Comparison of ENCODE assay signal across 26 cellular contexts in the genomic region with DNA sequence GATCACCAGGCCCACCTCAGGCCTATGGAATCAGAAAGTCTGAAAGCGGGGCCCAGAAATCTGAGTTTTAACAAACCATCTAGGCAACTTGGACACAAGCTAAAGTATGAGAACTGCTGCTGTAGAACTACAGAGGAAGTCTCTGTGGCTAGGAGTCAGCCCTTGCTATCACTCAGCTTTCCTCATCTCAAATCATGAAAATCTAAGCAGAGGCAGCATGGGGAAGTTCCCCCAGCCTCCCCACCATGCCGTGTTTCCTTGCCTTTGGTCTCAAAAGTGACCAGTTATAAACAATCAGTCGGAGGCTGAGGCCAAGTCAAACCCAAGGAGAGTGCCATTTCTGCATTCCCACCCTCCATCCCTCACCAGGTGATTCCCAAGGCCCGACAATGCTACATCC.
A peak's percentile ranks its signal among the peaks of the same experiment; 100 is the strongest.
DNase-seq lines count a peak whose midpoint lies in the region; ATAC-seq and TF ChIP-seq lines count a peak whose summit lies in the region.
"Had no signal": no experiment of that assay in that cellular context is flagged by ENCODE, and none has a peak within 500 bp of the region (broad histone marks: within the 10 kb centered on the region; RNA-seq: fewer than 3 reads in every experiment).

No MANE protein-coding gene starts in this region.

- H3K27ac ChIP-seq in OCI-LY7 (ENCODE audit: low read depth, low read length, poor library complexity, severe bottlenecking) (no peak overlapping the region), vagina (no peak overlapping the region)
- H3K27ac ChIP-seq: C4-2B, epithelial cell of prostate, GM23248, right atrium auricular region, uterus had no signal

- no peaks in the 10 kb centered on the region for H3K9me2 ChIP-seq in OCI-LY7 (ENCODE audit: insufficient read depth, low read length)

- no peak overlapping the region for H3K4me2 ChIP-seq in OCI-LY7 (ENCODE audit: low read length)

- no peaks in the 10 kb centered on the region for H3K9me3 Mint-ChIP-seq in activated naive CD4-positive, alpha-beta T cell treated with anti-CD3 and anti-CD28 coated beads, Interleukin-2, amount 50 U/mL, for 72 hours
- H3K9me3 Mint-ChIP-seq: activated CD4-positive, alpha-beta T cell treated with anti-CD3 and anti-CD28 coated beads, Interleukin-2, amount 10 ng/mL, durations not matched to agents 7 days and 5 days; activated naive CD4-positive, alpha-beta T cell treated with anti-CD3 and anti-CD28 coated beads, Interleukin-2, amount 10 ng/mL, durations not matched to agents 7 days and 5 days; central memory CD8-positive, alpha-beta T cell had no signal

- H3K9me3 ChIP-seq in OCI-LY7 (ENCODE audit: low read length) (peaks cover 16% of the 10 kb centered on the region), vagina (no peaks in the 10 kb centered on the region)
- H3K9me3 ChIP-seq: uterus had no signal

- H3K4me3 ChIP-seq in OCI-LY7 (ENCODE audit: low read depth, low read length, poor library complexity, severe bottlenecking), result no peak overlapping the region
- no peak overlapping the region for H3K4me3 ChIP-seq in vagina
- H3K4me3 ChIP-seq: GM23248, lung, right atrium auricular region, uterus had no signal

- CTCF ChIA-PET in OCI-LY7 (lab: Charles Lee; ENCODE audit: unreplicated experiment), result no interaction called here

- DNase-seq in activated naive CD4-positive, alpha-beta T cell treated with anti-CD3 and anti-CD28 coated beads, Interleukin-2, amount 50 U/mL, for 72 hours (ENCODE audit: low spot score in 2 of 2), result no peak
- no peak for DNase-seq in activated naive CD4-positive, alpha-beta T cell treated with anti-CD3 and anti-CD28 coated beads, Interleukin-2, amount 50 U/mL, for 16 hours
- peak; percentile 32 for DNase-seq in NOMO-1 treated with dmso at 0.1 percent for 144 hours (lab: John Stamatoyannopoulos, UW; ENCODE audit: unreplicated experiment)
- no peak for DNase-seq in OCI-LY7 (ENCODE audit: low spot score)
- no peak for DNase-seq in stimulated activated CD4-positive, alpha-beta T cell treated with anti-CD3 and anti-CD28 coated beads, Interleukin-15, amount 100 ng/mL, for 24 hours
- DNase-seq in activated gamma-delta T cell (lab: John Stamatoyannopoulos, UW), result no peak
- no peak for DNase-seq in vagina (ENCODE audit: extremely low spot score in 2 of 2)
- DNase-seq: ACHN; activated CD4-positive, alpha-beta T cell treated with anti-CD3 and anti-CD28 coated beads, Interleukin-2, amount 10 ng/mL, durations not matched to agents 7 days and 5 days; activated naive CD4-positive, alpha-beta T cell treated with anti-CD3 and anti-CD28 coated beads, Interleukin-2, amount 10 ng/mL, durations not matched to agents 7 days and 5 days; aorta; foreskin melanocyte; GM23248; hypothalamus; Karpas-422; kidney; NCI-H1417; NCI-H526; uterus had no signal

- H3K36me3 Mint-ChIP-seq in activated naive CD4-positive, alpha-beta T cell treated with anti-CD3 and anti-CD28 coated beads, Interleukin-2, amount 50 U/mL, for 72 hours, result no peaks in the 10 kb centered on the region
- H3K36me3 Mint-ChIP-seq: activated naive CD4-positive, alpha-beta T cell treated with anti-CD3 and anti-CD28 coated beads, Interleukin-2, amount 10 ng/mL, durations not matched to agents 7 days and 5 days had no signal

- TF ChIP-seq CTCF in OCI-LY7 (conservative IDR thresholded peaks at IDR 0.05; ENCODE audit: low read length), result no peak
- TF ChIP-seq CTCF in vagina (IDR thresholded peaks at IDR 0.05), result no peak

- no peaks in the 10 kb centered on the region for H3K4me1 ChIP-seq in OCI-LY7 (ENCODE audit: insufficient read depth, low read length, poor library complexity, severe bottlenecking)
- no peaks in the 10 kb centered on the region for H3K4me1 ChIP-seq in vagina
- H3K4me1 ChIP-seq: right atrium auricular region, uterus had no signal

- BruUV-seq in OCI-LY7 (replicated peaks; lab: Mats Ljungman, UMichigan), result no TSS peak

- no peak for TF ChIP-seq POLR2A in vagina (IDR thresholded peaks at IDR 0.05)

- no peaks in the 10 kb centered on the region for H3K36me3 ChIP-seq in OCI-LY7 (ENCODE audit: insufficient read depth, low read length)
- no peaks in the 10 kb centered on the region for H3K36me3 ChIP-seq in vagina
- H3K36me3 ChIP-seq: right atrium auricular region, uterus had no signal

- no peaks in the 10 kb centered on the region for H4K20me1 ChIP-seq in OCI-LY7 (ENCODE audit: insufficient read depth, low read length)

- no peak overlapping the region for H3K27ac Mint-ChIP-seq in activated naive CD4-positive, alpha-beta T cell treated with anti-CD3 and anti-CD28 coated beads, Interleukin-2, amount 50 U/mL, for 72 hours
- H3K27ac Mint-ChIP-seq: activated CD4-positive, alpha-beta T cell treated with anti-CD3 and anti-CD28 coated beads, Interleukin-2, amount 10 ng/mL, durations not matched to agents 7 days and 5 days; activated naive CD4-positive, alpha-beta T cell treated with anti-CD3 and anti-CD28 coated beads, Interleukin-2, amount 10 ng/mL, durations not matched to agents 7 days and 5 days had no signal

- no peaks in the 10 kb centered on the region for H3K27me3 ChIP-seq in vagina
- H3K27me3 ChIP-seq: right atrium auricular region, uterus had no signal

- peak; percentile 24 to 68 for ATAC-seq in activated naive CD4-positive, alpha-beta T cell treated with anti-CD3 and anti-CD28 coated beads, Interleukin-2, amount 50 U/mL, for 72 hours
- peak; percentile 70 for ATAC-seq in HG03432 (IDR thresholded peaks at IDR 0.05; ENCODE audit: unreplicated experiment)
- ATAC-seq: Right ventricle myocardium inferior had no signal

- no peak overlapping the region for H2AFZ ChIP-seq in OCI-LY7 (ENCODE audit: low read length)
- H2AFZ ChIP-seq: GM23248 had no signal

- POLR2A ChIA-PET in OCI-LY7 (lab: Charles Lee), result no interaction called here

- intact Hi-C loops in OCI-LY7 (cut with micrococcal nuclease; ENCODE audit: unreplicated experiment), result no loop called here
- intact Hi-C loops in vagina (cut with DNase I), result no loop called here

- H3K79me2 ChIP-seq in OCI-LY7 (ENCODE audit: insufficient read depth, low read depth, low read length), result no peaks in the 10 kb centered on the region
